ENCODE assay signal across 29 cellular contexts in the genomic region with DNA sequence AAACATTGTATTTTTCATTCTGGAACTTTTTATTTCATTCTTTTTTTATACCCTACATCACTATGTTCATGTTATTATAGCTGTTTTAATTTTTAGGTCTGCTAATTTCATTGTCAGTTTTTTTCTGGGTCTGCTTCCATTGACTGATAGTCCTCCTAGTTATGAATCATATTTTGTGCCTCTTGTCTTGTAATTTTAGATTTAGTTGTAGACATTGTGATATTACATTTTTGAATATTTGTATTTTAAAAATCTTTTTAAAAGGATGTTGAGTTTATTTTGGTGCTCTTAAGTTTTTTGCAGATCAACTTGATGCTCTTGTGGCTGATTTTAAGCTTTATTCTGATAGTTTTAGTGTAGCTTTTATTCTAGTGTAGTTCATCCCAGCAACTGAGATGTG.
"Had no signal": no experiment of that assay in that cellular context is flagged by ENCODE, and none has a peak within 500 bp of the region (broad histone marks: within the 10 kb centered on the region; RNA-seq: fewer than 3 reads in every experiment).

No MANE protein-coding gene starts in this region.

- H3K27ac ChIP-seq: colonic mucosa, coronary artery, dorsolateral prefrontal cortex, epithelial cell of prostate, esophagus muscularis mucosa, esophagus squamous epithelium, foreskin keratinocyte, gastrocnemius medialis, gastroesophageal sphincter, heart left ventricle, heart right ventricle had no signal

- H3K27ac Mint-ChIP-seq: dendritic cell treated with granulocyte-macrophage colony-stimulating factor and Interleukin-4, amounts not matched to agents 40 ng/mL and 50 ng/mL, for 4 days; effector memory CD8-positive, alpha-beta T cell; endodermal cell had no signal

- H3K9me3 ChIP-seq: colonic mucosa, gastrocnemius medialis had no signal

- H3K36me3 ChIP-seq: colonic mucosa, gastrocnemius medialis had no signal

- FAIRE-seq: colon, endometrium, endothelial cell of umbilical vein, frontal cortex had no signal

- H3K4me3 ChIP-seq: colonic mucosa, coronary artery, dorsolateral prefrontal cortex, esophagus muscularis mucosa, esophagus squamous epithelium, gastrocnemius medialis, gastroesophageal sphincter, heart left ventricle, heart right ventricle had no signal

- DNase-seq: colonic mucosa; cortex of kidney; dermis blood vessel endothelial cell; dorsolateral prefrontal cortex; effector CD4-positive, alpha-beta T cell; effector CD8-positive, alpha-beta T cell; effector memory CD4-positive, alpha-beta T cell; effector memory CD8-positive, alpha-beta T cell; endodermal cell; erythroblast; esophagus squamous epithelium; foreskin fibroblast; foreskin keratinocyte; foreskin melanocyte; gastrocnemius medialis; glutamatergic neuron; head of caudate nucleus; heart left ventricle; heart right ventricle had no signal

- H3K4me1 ChIP-seq: colonic mucosa, esophagus muscularis mucosa, esophagus squamous epithelium, foreskin keratinocyte, gastroesophageal sphincter, heart right ventricle had no signal

- H3K9me3 Mint-ChIP-seq: effector memory CD8-positive, alpha-beta T cell had no signal

- H3K27me3 Mint-ChIP-seq: dendritic cell treated with granulocyte-macrophage colony-stimulating factor and Interleukin-4, amounts not matched to agents 40 ng/mL and 50 ng/mL, for 4 days; effector memory CD8-positive, alpha-beta T cell had no signal

- H3K4me3 Mint-ChIP-seq: dendritic cell treated with granulocyte-macrophage colony-stimulating factor and Interleukin-4, amounts not matched to agents 40 ng/mL and 50 ng/mL, for 4 days; effector memory CD8-positive, alpha-beta T cell; endodermal cell had no signal

- ATAC-seq: effector memory CD8-positive, alpha-beta T cell; esophagus mucosa; foreskin keratinocyte; gastrocnemius medialis; gastroesophageal sphincter; heart left ventricle; heart right ventricle had no signal
